ENCODE assay signal across 11 cellular contexts in genomic region chr14:21988413-21988812, GRCh38.
"Had no signal": no experiment of that assay in that cellular context is flagged by ENCODE, and none has a peak within 500 bp of the region (broad histone marks: within the 10 kb centered on the region; RNA-seq: fewer than 3 reads in every experiment).

No MANE protein-coding gene starts in this region.

- ATAC-seq: left colon; stimulated activated memory B cell treated with anti-CD40 and anti-IgM and Interleukin-4, amounts not matched to agents 10 μg/mL and 1 μg/mL and 100 μg/mL, for 72 hours had no signal

- H3K36me3 Mint-ChIP-seq: stimulated activated memory B cell treated with anti-CD40 and anti-IgM and Interleukin-4, amounts not matched to agents 10 μg/mL and 1 μg/mL and 100 μg/mL, for 72 hours; WTC11 had no signal

- H3K9me3 Mint-ChIP-seq: stimulated activated memory B cell treated with anti-CD40 and anti-IgM and Interleukin-4, amounts not matched to agents 10 μg/mL and 1 μg/mL and 100 μg/mL, for 72 hours; WTC11 had no signal

- H3K27ac Mint-ChIP-seq: progenitor cell of endocrine pancreas; stimulated activated memory B cell treated with anti-CD40 and anti-IgM and Interleukin-4, amounts not matched to agents 10 μg/mL and 1 μg/mL and 100 μg/mL, for 72 hours; WTC11 had no signal

- DNase-seq: activated CD8-positive, alpha-beta memory T cell treated with anti-CD3 and anti-CD28 coated beads for 24 hours; colonic mucosa; esophagus squamous epithelium; foreskin fibroblast; glutamatergic neuron; left colon; nucleus accumbens; right cardiac atrium had no signal

- H3K4me1 Mint-ChIP-seq: stimulated activated memory B cell treated with anti-CD40 and anti-IgM and Interleukin-4, amounts not matched to agents 10 μg/mL and 1 μg/mL and 100 μg/mL, for 72 hours; WTC11 had no signal

- H3K4me3 Mint-ChIP-seq: stimulated activated memory B cell treated with anti-CD40 and anti-IgM and Interleukin-4, amounts not matched to agents 10 μg/mL and 1 μg/mL and 100 μg/mL, for 72 hours; WTC11 had no signal
